8 cellular contexts compared by ENCODE assay signal in genomic region chr1:8370928-8371327, GRCh38. TPM values are rescaled to one million over a fixed set of nuclear protein-coding genes. Genes with fewer than 3 reads are reported as not detected.
DNase-seq lines count a peak whose midpoint lies in the region; ATAC-seq and TF ChIP-seq lines count a peak whose summit lies in the region.

No MANE protein-coding gene starts in this region.

- H3K27me3 ChIP-seq in GM23338 (ENCODE audit: insufficient read depth) (no peaks in the 10 kb centered on the region), rectal smooth muscle tissue (ENCODE audit: control insufficient read depth, insufficient read depth, low read length) (no peaks in the 10 kb centered on the region)

- H3K4me2 ChIP-seq in GM23338 = peak overlapping the region; percentile 67

- H3K79me2 ChIP-seq in GM23338 (replicated peaks; ENCODE audit: insufficient read depth) = peaks cover 88% of the 10 kb centered on the region

- H3K36me3 Mint-ChIP-seq in GM23338 (ENCODE audit: low read depth) = peaks cover 11% of the 10 kb centered on the region
- H3K36me3 Mint-ChIP-seq in T-helper 17 cell (ENCODE audit: low read depth) = peaks cover 3% of the 10 kb centered on the region

- H3K4me1 ChIP-seq in GM23338 (ENCODE audit: insufficient read depth) = peaks cover 63% of the 10 kb centered on the region
- peaks cover 72% of the 10 kb centered on the region for H3K4me1 ChIP-seq in rectal smooth muscle tissue (ENCODE audit: control insufficient read depth, insufficient read depth, low read length)

- intact Hi-C loops in left cardiac atrium (cut with DNase I) = loop anchor here (5.0 to 10.0 kb wide), 3 partner anchors 36 to 154 kb away; no protein-coding TSS in a partner anchor

- H2AFZ ChIP-seq in GM23338 = no peak overlapping the region

- no peaks in the 10 kb centered on the region for H3K9me2 ChIP-seq in GM23338 (ENCODE audit: insufficient read depth)

- H3K27ac Mint-ChIP-seq in GM23338 (peak overlapping the region; percentile 80), T-helper 17 cell (peak overlapping the region; percentile 89)

- no peak overlapping the region; the same call in 2 of the 3 replicates for H3K4me3 Mint-ChIP-seq in GM23338
- no peak overlapping the region for H3K4me3 Mint-ChIP-seq in T-helper 17 cell

- 0 out of 2 replicates have a peak overlapping the region, but pooled peaks have one; percentile 18 for H3K4me3 ChIP-seq in GM23338
- no peak overlapping the region for H3K4me3 ChIP-seq in rectal smooth muscle tissue (ENCODE audit: low read length)

- TF ChIP-seq CTCF in GM23338 (conservative IDR thresholded peaks at IDR 0.05; ENCODE audit: low read depth in 2 of 2) = no peak

- H3K4me1 Mint-ChIP-seq in GM23338 (peaks cover 80% of the 10 kb centered on the region), T-helper 17 cell (peaks cover 43% of the 10 kb centered on the region)

- H3K36me3 ChIP-seq in GM23338 (ENCODE audit: insufficient read depth) (no peaks in the 10 kb centered on the region), rectal smooth muscle tissue (ENCODE audit: control insufficient read depth, insufficient read depth, low read length) (peaks cover 7% of the 10 kb centered on the region)

- H3F3A ChIP-seq in GM23338 (replicated peaks; ENCODE audit: low read depth) = peaks cover 9% of the 10 kb centered on the region; the same call in 1 of the 2 replicates

- no peaks in the 10 kb centered on the region for H3K9me3 Mint-ChIP-seq in GM23338

- H3K9ac ChIP-seq in rectal smooth muscle tissue (ENCODE audit: low read length) = no peak overlapping the region

- H3K27me3 Mint-ChIP-seq in GM23338 (ENCODE audit: insufficient read depth, low read depth, poor library complexity) (peaks cover 20% of the 10 kb centered on the region), T-helper 17 cell (no peaks in the 10 kb centered on the region)

- no peaks in the 10 kb centered on the region for H3K9me3 ChIP-seq in T-helper 17 cell (ENCODE audit: control insufficient read depth, low read length, poor library complexity, severe bottlenecking)

- ATAC-seq in GM23338 (no peak), T-helper 17 cell (no peak), left cardiac atrium (peak; percentile 23 to 53), GM19328 (IDR thresholded peaks at IDR 0.05; ENCODE audit: unreplicated experiment) (no peak)

- H3K27ac ChIP-seq in GM23338 (ENCODE audit: low read depth) (peak overlapping the region; percentile 65), rectal smooth muscle tissue (ENCODE audit: low read depth, low read length) (peak overlapping the region; percentile 93)

- H4K20me1 ChIP-seq in GM23338 (replicated peaks; ENCODE audit: insufficient read depth) = peaks cover 21% of the 10 kb centered on the region

- DNase-seq in GM23338 (ENCODE audit: low spot score) (no peak), T-helper 17 cell (no peak), left cardiac atrium (peak; percentile 44), epidermal melanocyte (ENCODE audit: insufficient read length, low spot score) (no peak), NK-92 (lab: John Stamatoyannopoulos, UW; ENCODE audit: unreplicated experiment) (no peak)
- DNase-seq in effector CD4-positive, alpha-beta T cell = no peak

TF ChIP-seq in GM23338, 12 proteins besides CTCF, POLR2A, EP300 and RAD21 (continues in another document):
- TF ChIP-seq EZH2 (IDR thresholded peaks at IDR 0.05; ENCODE audit: low read depth, unreplicated experiment) = no peak
- no peak for TF ChIP-seq ZNF331 (CRISPR knock-in tag; IDR thresholded peaks at IDR 0.05; ENCODE audit: low read depth)
- TF ChIP-seq ETS1 (IDR thresholded peaks at IDR 0.05) = no peak
- no peak for TF ChIP-seq POLR2AphosphoS5 (IDR thresholded peaks at IDR 0.05; ENCODE audit: low read depth)
- TF ChIP-seq JUNB (IDR thresholded peaks at IDR 0.05; ENCODE audit: unreplicated experiment) = no peak
- no peak for TF ChIP-seq EZH2phosphoT487 (IDR thresholded peaks at IDR 0.05; ENCODE audit: unreplicated experiment)
- no peak for TF ChIP-seq ZNF114 (CRISPR knock-in tag; IDR thresholded peaks at IDR 0.05)
- TF ChIP-seq, protein P1, sequence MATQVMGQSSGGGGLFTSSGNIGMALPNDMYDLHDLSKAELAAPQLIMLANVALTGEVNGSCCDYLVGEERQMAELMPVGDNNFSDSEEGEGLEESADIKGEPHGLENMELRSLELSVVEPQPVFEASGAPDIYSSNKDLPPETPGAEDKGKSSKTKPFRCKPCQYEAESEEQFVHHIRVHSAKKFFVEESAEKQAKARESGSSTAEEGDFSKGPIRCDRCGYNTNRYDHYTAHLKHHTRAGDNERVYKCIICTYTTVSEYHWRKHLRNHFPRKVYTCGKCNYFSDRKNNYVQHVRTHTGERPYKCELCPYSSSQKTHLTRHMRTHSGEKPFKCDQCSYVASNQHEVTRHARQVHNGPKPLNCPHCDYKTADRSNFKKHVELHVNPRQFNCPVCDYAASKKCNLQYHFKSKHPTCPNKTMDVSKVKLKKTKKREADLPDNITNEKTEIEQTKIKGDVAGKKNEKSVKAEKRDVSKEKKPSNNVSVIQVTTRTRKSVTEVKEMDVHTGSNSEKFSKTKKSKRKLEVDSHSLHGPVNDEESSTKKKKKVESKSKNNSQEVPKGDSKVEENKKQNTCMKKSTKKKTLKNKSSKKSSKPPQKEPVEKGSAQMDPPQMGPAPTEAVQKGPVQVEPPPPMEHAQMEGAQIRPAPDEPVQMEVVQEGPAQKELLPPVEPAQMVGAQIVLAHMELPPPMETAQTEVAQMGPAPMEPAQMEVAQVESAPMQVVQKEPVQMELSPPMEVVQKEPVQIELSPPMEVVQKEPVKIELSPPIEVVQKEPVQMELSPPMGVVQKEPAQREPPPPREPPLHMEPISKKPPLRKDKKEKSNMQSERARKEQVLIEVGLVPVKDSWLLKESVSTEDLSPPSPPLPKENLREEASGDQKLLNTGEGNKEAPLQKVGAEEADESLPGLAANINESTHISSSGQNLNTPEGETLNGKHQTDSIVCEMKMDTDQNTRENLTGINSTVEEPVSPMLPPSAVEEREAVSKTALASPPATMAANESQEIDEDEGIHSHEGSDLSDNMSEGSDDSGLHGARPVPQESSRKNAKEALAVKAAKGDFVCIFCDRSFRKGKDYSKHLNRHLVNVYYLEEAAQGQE (IDR thresholded peaks at IDR 0.05; ENCODE audit: unreplicated experiment) = no peak

RNA-seq across cellular contexts. Expression of gene SLC45A1, which starts 53.0 kb away (rescaled TPM):
- 2.2 and 2.3 TPM in 2 replicates for total RNA-seq in GM23338 (2014; rRNA removed; shearing (Covaris generic))
- 1.1 and 1.3 TPM in 2 replicates for polyA plus RNA-seq in GM23338 (2016; fragmentation: Nextera tagmentation; extraction: Ambion mirVana)
- under 1 TPM; 0.65 to 0.70 TPM for total RNA-seq in T-helper 17 cell
- total RNA-seq in left cardiac atrium = 1 to 10 TPM; 1.8 to 2.2 TPM

Comparison
In these comparisons a context has a peak if more than half of its experiments do, and no peak if none do; other contexts are left out.
1. ATAC-seq: peak in left cardiac atrium (2 of 2); none in GM23338 (single experiment), T-helper 17 cell (single experiment) and GM19328 (single experiment).